In the genomic region with DNA sequence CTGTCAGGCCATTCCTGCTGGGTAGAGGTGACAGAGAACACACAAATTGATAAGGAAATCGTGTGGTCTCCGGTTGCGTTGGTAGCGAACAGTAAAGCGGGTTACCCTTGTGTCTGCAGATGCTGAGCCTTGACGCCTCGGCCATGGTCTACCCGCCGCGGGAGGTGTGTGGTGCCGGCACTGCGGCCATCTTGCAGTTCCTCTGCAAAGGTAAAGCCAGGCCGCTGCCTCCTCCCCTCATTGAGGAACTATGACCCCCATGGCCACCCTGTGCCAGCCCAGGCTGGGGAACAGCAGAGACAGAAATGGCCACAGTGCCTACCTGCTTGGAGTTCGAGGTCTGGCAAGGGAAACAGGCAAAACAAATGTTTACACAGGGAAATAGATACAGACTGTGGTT, we compare ENCODE assay signal across 1 cellular context.
TF ChIP-seq lines count a peak whose summit lies in the region.

No MANE protein-coding gene starts in this region.

TF ChIP-seq in HepG2, 621 proteins besides CTCF, POLR2A, EP300 and RAD21:
- TF ChIP-seq, protein P1, sequence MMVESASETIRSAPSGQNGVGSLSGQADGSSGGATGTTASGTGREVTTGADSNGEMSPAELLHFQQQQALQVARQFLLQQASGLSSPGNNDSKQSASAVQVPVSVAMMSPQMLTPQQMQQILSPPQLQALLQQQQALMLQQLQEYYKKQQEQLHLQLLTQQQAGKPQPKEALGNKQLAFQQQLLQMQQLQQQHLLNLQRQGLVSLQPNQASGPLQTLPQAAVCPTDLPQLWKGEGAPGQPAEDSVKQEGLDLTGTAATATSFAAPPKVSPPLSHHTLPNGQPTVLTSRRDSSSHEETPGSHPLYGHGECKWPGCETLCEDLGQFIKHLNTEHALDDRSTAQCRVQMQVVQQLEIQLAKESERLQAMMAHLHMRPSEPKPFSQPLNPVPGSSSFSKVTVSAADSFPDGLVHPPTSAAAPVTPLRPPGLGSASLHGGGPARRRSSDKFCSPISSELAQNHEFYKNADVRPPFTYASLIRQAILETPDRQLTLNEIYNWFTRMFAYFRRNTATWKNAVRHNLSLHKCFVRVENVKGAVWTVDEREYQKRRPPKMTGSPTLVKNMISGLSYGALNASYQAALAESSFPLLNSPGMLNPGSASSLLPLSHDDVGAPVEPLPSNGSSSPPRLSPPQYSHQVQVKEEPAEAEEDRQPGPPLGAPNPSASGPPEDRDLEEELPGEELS (CRISPR knock-in tag; IDR thresholded peaks at IDR 0.05): peak; percentile 17; the same call in 1 of the 2 replicates
- no peak for TF ChIP-seq CBX5 (CRISPR knock-in tag; IDR thresholded peaks at IDR 0.05; ENCODE audit: borderline replicate concordance)
- TF ChIP-seq, protein P2, sequence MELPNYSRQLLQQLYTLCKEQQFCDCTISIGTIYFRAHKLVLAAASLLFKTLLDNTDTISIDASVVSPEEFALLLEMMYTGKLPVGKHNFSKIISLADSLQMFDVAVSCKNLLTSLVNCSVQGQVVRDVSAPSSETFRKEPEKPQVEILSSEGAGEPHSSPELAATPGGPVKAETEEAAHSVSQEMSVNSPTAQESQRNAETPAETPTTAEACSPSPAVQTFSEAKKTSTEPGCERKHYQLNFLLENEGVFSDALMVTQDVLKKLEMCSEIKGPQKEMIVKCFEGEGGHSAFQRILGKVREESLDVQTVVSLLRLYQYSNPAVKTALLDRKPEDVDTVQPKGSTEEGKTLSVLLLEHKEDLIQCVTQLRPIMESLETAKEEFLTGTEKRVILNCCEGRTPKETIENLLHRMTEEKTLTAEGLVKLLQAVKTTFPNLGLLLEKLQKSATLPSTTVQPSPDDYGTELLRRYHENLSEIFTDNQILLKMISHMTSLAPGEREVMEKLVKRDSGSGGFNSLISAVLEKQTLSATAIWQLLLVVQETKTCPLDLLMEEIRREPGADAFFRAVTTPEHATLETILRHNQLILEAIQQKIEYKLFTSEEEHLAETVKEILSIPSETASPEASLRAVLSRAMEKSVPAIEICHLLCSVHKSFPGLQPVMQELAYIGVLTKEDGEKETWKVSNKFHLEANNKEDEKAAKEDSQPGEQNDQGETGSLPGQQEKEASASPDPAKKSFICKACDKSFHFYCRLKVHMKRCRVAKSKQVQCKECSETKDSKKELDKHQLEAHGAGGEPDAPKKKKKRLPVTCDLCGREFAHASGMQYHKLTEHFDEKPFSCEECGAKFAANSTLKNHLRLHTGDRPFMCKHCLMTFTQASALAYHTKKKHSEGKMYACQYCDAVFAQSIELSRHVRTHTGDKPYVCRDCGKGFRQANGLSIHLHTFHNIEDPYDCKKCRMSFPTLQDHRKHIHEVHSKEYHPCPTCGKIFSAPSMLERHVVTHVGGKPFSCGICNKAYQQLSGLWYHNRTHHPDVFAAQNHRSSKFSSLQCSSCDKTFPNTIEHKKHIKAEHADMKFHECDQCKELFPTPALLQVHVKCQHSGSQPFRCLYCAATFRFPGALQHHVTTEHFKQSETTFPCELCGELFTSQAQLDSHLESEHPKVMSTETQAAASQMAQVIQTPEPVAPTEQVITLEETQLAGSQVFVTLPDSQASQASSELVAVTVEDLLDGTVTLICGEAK (IDR thresholded peaks at IDR 0.05): no peak
- TF ChIP-seq, protein P2 (CRISPR knock-in tag; IDR thresholded peaks at IDR 0.05): no peak
- TF ChIP-seq, protein P3, sequence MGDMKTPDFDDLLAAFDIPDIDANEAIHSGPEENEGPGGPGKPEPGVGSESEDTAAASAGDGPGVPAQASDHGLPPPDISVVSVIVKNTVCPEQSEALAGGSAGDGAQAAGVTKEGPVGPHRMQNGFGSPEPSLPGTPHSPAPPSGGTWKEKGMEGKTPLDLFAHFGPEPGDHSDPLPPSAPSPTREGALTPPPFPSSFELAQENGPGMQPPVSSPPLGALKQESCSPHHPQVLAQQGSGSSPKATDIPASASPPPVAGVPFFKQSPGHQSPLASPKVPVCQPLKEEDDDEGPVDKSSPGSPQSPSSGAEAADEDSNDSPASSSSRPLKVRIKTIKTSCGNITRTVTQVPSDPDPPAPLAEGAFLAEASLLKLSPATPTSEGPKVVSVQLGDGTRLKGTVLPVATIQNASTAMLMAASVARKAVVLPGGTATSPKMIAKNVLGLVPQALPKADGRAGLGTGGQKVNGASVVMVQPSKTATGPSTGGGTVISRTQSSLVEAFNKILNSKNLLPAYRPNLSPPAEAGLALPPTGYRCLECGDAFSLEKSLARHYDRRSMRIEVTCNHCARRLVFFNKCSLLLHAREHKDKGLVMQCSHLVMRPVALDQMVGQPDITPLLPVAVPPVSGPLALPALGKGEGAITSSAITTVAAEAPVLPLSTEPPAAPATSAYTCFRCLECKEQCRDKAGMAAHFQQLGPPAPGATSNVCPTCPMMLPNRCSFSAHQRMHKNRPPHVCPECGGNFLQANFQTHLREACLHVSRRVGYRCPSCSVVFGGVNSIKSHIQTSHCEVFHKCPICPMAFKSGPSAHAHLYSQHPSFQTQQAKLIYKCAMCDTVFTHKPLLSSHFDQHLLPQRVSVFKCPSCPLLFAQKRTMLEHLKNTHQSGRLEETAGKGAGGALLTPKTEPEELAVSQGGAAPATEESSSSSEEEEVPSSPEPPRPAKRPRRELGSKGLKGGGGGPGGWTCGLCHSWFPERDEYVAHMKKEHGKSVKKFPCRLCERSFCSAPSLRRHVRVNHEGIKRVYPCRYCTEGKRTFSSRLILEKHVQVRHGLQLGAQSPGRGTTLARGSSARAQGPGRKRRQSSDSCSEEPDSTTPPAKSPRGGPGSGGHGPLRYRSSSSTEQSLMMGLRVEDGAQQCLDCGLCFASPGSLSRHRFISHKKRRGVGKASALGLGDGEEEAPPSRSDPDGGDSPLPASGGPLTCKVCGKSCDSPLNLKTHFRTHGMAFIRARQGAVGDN (CRISPR knock-in tag; IDR thresholded peaks at IDR 0.05): peak; percentile 56
